Comparison of ENCODE assay signal across 12 cellular contexts in genomic region chr17:78132767-78133178, GRCh38. TPM values are rescaled to one million over a fixed set of nuclear protein-coding genes. Genes with fewer than 3 reads are reported as not detected.
DNase-seq lines count a peak whose midpoint lies in the region; ATAC-seq and TF ChIP-seq lines count a peak whose summit lies in the region.
"Had no signal": no experiment of that assay in that cellular context is flagged by ENCODE, and none has a peak within 500 bp of the region (broad histone marks: within the 10 kb centered on the region; RNA-seq: fewer than 3 reads in every experiment).

No MANE protein-coding gene starts in this region.

- POLR2A ChIA-PET in HCT116 (lab: Charles Lee): no interaction called here

- H3K4me2 ChIP-seq in BLaER1 (peak overlapping the region; percentile 100), HCT116 (ENCODE audit: low read length) (peak overlapping the region; percentile 96)

- H3K9me2 ChIP-seq in HCT116 (ENCODE audit: insufficient read depth): no peaks in the 10 kb centered on the region

- BruUV-seq in HCT116 (replicated peaks; lab: Mats Ljungman, UMichigan): no TSS peak

- H3K9me3 ChIP-seq in BLaER1 (no peaks in the 10 kb centered on the region), HCT116 (ENCODE audit: control insufficient read depth in 1 of 2, insufficient read depth in 1 of 2, low read depth in 1 of 2, low read length in 2 of 2) (no peaks in the 10 kb centered on the region), mononuclear cell (ENCODE audit: low read depth, low read length) (no peaks in the 10 kb centered on the region)
- H3K9me3 ChIP-seq: BE2C, sigmoid colon had no signal

- TF ChIP-seq CTCF in HCT116 (IDR thresholded peaks at IDR 0.05 in 2 of 3, conservative IDR thresholded peaks at IDR 0.05 in 1 of 3; ENCODE audit: borderline replicate concordance in 1 of 3, insufficient read depth in 1 of 3, low read depth in 2 of 3, low read length in 2 of 3) (no peak), foreskin fibroblast (IDR thresholded peaks at IDR 0.05; ENCODE audit: low read depth, low read length) (no peak)

- H3K36me3 Mint-ChIP-seq in activated T-cell treated with anti-CD3 and anti-CD28 coated beads, Interleukin-2, amount 50 U/mL, for 72 hours (ENCODE audit: insufficient read depth in 2 of 2): peaks cover 1 to 16% of the 10 kb centered on the region in 2 donors

- peaks cover 75% of the 10 kb centered on the region for H3K4me1 Mint-ChIP-seq in activated T-cell treated with anti-CD3 and anti-CD28 coated beads, Interleukin-2, amount 50 U/mL, for 72 hours (ENCODE audit: low read depth)

- no peaks in the 10 kb centered on the region for H3K9me3 Mint-ChIP-seq in activated T-cell treated with anti-CD3 and anti-CD28 coated beads, Interleukin-2, amount 50 U/mL, for 72 hours

- H3K27me3 ChIP-seq in BLaER1: no peaks in the 10 kb centered on the region
- H3K27me3 ChIP-seq in HCT116 (ENCODE audit: insufficient read depth, low read length): no peaks in the 10 kb centered on the region
- H3K27me3 ChIP-seq in mononuclear cell (ENCODE audit: insufficient read depth, low read length): no peaks in the 10 kb centered on the region

- DNase-seq in HCT116 (ENCODE audit: low read depth, low spot score) (no peak), foreskin fibroblast (no peak), HuH-7.5 (ENCODE audit: low spot score) (no peak), C1 segment of cervical spinal cord (lab: John Stamatoyannopoulos, UW) (no peak)
- DNase-seq in activated T-cell treated with anti-CD3 and anti-CD28 coated beads, Interleukin-2, amount 50 U/mL, for 72 hours: peak in 1 of 2 donors; percentile 28
- DNase-seq: BE2C, NCI-H1092 treated with DMSO at 0.1 percent for 48 hours, sigmoid colon had no signal

- no peaks in the 10 kb centered on the region for H3K27me3 Mint-ChIP-seq in activated T-cell treated with anti-CD3 and anti-CD28 coated beads, Interleukin-2, amount 50 U/mL, for 72 hours (ENCODE audit: low read depth)

- H3K36me3 ChIP-seq in BLaER1: peaks cover 31% of the 10 kb centered on the region
- H3K36me3 ChIP-seq in HCT116 (ENCODE audit: control insufficient read depth in 1 of 2, insufficient read depth in 2 of 2, low read length in 2 of 2): no peaks in the 10 kb centered on the region
- H3K36me3 ChIP-seq: BE2C, sigmoid colon had no signal

- no peak for TF ChIP-seq POLR2A in HCT116 (IDR thresholded peaks at IDR 0.05; ENCODE audit: borderline replicate concordance, extremely low read depth, insufficient read depth, insufficient read length)

- H3K4me1 ChIP-seq in BLaER1 (peaks cover 81% of the 10 kb centered on the region), HCT116 (ENCODE audit: control insufficient read depth in 1 of 2, insufficient read depth in 2 of 2, low read length in 2 of 2) (peaks cover 37 to 70% of the 10 kb centered on the region in 2 experiments), mononuclear cell (ENCODE audit: insufficient read depth, low read length) (peaks cover 82% of the 10 kb centered on the region)
- H3K4me1 ChIP-seq: BE2C had no signal

- peak overlapping the region; percentile 29 to 90 for H3K4me3 Mint-ChIP-seq in activated T-cell treated with anti-CD3 and anti-CD28 coated beads, Interleukin-2, amount 50 U/mL, for 72 hours

- intact Hi-C loops in HCT116 (cut with micrococcal nuclease): no loop called here

- TF ChIP-seq RAD21 in HCT116 (IDR thresholded peaks at IDR 0.05; ENCODE audit: low read depth): no peak

- H4K20me1 ChIP-seq in BLaER1 (peaks cover 31% of the 10 kb centered on the region), HCT116 (ENCODE audit: insufficient read depth) (no peaks in the 10 kb centered on the region)

- peak overlapping the region; percentile 79 for H3K9ac ChIP-seq in BLaER1
- H3K9ac ChIP-seq in HCT116 (ENCODE audit: low read length): peak overlapping the region; percentile 71

- H3K27ac Mint-ChIP-seq in activated T-cell treated with anti-CD3 and anti-CD28 coated beads, Interleukin-2, amount 50 U/mL, for 72 hours: peak overlapping the region; percentile 39

- peak overlapping the region; percentile 93 for H3K4me3 ChIP-seq in BLaER1
- H3K4me3 ChIP-seq in HCT116 (replicated peaks in 1 of 2; ENCODE audit: low read depth in 1 of 2, low read length in 2 of 2): peak overlapping the region; percentile 57 to 68
- peak overlapping the region; percentile 61 for H3K4me3 ChIP-seq in mononuclear cell (ENCODE audit: low read length)
- no peak overlapping the region for H3K4me3 ChIP-seq in foreskin fibroblast (ENCODE audit: low read depth in 1 of 2, low read length in 2 of 2)

- RAD21 ChIA-PET in HCT116 (lab: Charles Lee; ENCODE audit: low non-redundant PET in 1 of 2, low total read pairs in 2 of 2, uncharacterized antibody in 2 of 2, unreplicated experiment in 2 of 2): no interaction called here

- peaks cover 2% of the 10 kb centered on the region; the same call in 1 of the 2 replicates for H3K79me2 ChIP-seq in HCT116 (ENCODE audit: insufficient read depth, low read length)

- no peak for ATAC-seq in HCT116
- ATAC-seq in activated T-cell treated with anti-CD3 and anti-CD28 coated beads, Interleukin-2, amount 50 U/mL, for 72 hours (replicated peaks in 1 of 2): no peak
- ATAC-seq in HG03108 (IDR thresholded peaks at IDR 0.05; ENCODE audit: unreplicated experiment): no peak

- H3K27ac ChIP-seq in BLaER1: peak overlapping the region; percentile 94
- peak overlapping the region; percentile 49 for H3K27ac ChIP-seq in HCT116 (ENCODE audit: low read depth, low read length)
- H3K27ac ChIP-seq: sigmoid colon had no signal

- H2AFZ ChIP-seq in HCT116 (ENCODE audit: low read depth, low read length, poor library complexity, severe bottlenecking): peak overlapping the region; percentile 77

- CTCF ChIA-PET in HCT116 (lab: Charles Lee): interaction anchor here (1.0 to 1.1 kb wide), 2 partner anchors 9 to 118 kb away, joined by 3 to 6 read pairs; no protein-coding TSS in a partner anchor

TF ChIP-seq in HCT116, 20 proteins besides CTCF, POLR2A, EP300 and RAD21:
- TF ChIP-seq, protein P1, sequence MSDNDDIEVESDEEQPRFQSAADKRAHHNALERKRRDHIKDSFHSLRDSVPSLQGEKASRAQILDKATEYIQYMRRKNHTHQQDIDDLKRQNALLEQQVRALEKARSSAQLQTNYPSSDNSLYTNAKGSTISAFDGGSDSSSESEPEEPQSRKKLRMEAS (IDR thresholded peaks at IDR 0.05): no peak
- TF ChIP-seq CEBPB (IDR thresholded peaks at IDR 0.05; ENCODE audit: low read depth): no peak
- TF ChIP-seq ZBTB33 (IDR thresholded peaks at IDR 0.05; ENCODE audit: extremely low read depth, insufficient replicate concordance, low read length): no peak

RNA-seq across cellular contexts. Expression of gene TMC8, which starts 2.2 kb away (rescaled TPM):
- total RNA-seq in HCT116 (2021; ENCODE audit: unreplicated experiment): 7.8 TPM
- 4.7 and 6.0 TPM in 2 replicates for polyA plus RNA-seq in HCT116 (2012)
- total RNA-seq in activated T-cell treated with anti-CD3 and anti-CD28 coated beads, Interleukin-2, amount 50 U/mL, for 72 hours: 100 to 1,000 TPM; 102 to 124 TPM
- 138 TPM for total RNA-seq in mononuclear cell

RNA-seq across cellular contexts. Expression of gene TMC6, which starts 4.2 kb away (rescaled TPM):
- total RNA-seq in HCT116 (2021; ENCODE audit: unreplicated experiment) (142 TPM), mononuclear cell (136 TPM)
- 93.2 and 96.7 TPM in 2 replicates for polyA plus RNA-seq in HCT116 (2012)
- total RNA-seq in activated T-cell treated with anti-CD3 and anti-CD28 coated beads, Interleukin-2, amount 50 U/mL, for 72 hours: 100 to 1,000 TPM; 129 to 137 TPM

RNA-seq across cellular contexts. Expression of gene C17orf99, which starts 13.4 kb away (rescaled TPM):
- not detected for total RNA-seq in HCT116 (2021; ENCODE audit: unreplicated experiment)
- not detected in 2 replicates for polyA plus RNA-seq in HCT116 (2012)
- total RNA-seq in activated T-cell treated with anti-CD3 and anti-CD28 coated beads, Interleukin-2, amount 50 U/mL, for 72 hours: under 1 TPM in 1 of 2 donors, not detected in 1; 0.58 TPM
- not detected for total RNA-seq in mononuclear cell
- total RNA-seq: lung microvascular endothelial cell, sigmoid colon had no signal

RNA-seq across cellular contexts. Expression of gene SYNGR2, which starts 35.6 kb away (rescaled TPM):
- 148 TPM for total RNA-seq in HCT116 (2021; ENCODE audit: unreplicated experiment)
- polyA plus RNA-seq in HCT116 (2012): 159 and 197 TPM in 2 replicates
- 10 to 100 TPM; 87.6 to 92.0 TPM for total RNA-seq in activated T-cell treated with anti-CD3 and anti-CD28 coated beads, Interleukin-2, amount 50 U/mL, for 72 hours
- total RNA-seq in mononuclear cell: 44.7 TPM

RNA-seq across cellular contexts. Expression of gene TK1, which starts 54.1 kb away (rescaled TPM):
- total RNA-seq in HCT116 (2021; ENCODE audit: unreplicated experiment): 315 TPM
- 372 and 415 TPM in 2 replicates for polyA plus RNA-seq in HCT116 (2012)
- total RNA-seq in activated T-cell treated with anti-CD3 and anti-CD28 coated beads, Interleukin-2, amount 50 U/mL, for 72 hours: 10 to 100 TPM; 90.6 to 90.9 TPM
- total RNA-seq in mononuclear cell: 0.94 TPM

Comparison
In these comparisons a context has a peak if more than half of its experiments do, and no peak if none do; other contexts are left out.
1. H3K4me3 ChIP-seq: peak in BLaER1 (single experiment), HCT116 (2 of 2) and mononuclear cell (single experiment); none in foreskin fibroblast (0 of 2).
2. RNA of gene TMC8, which starts 2.2 kb away (total RNA-seq): 138 TPM in mononuclear cell (single experiment) and 102 to 124 TPM in activated T-cell treated with anti-CD3 and anti-CD28 coated beads, Interleukin-2, amount 50 U/mL, for 72 hours; 7.8 TPM in HCT116 (single experiment); every median in the first group is over 10 times any median in the second.